ENCODE assay signal across 8 cellular contexts in genomic region chr13:100694722-100695644, GRCh38.
A peak's percentile ranks its signal among the peaks of the same experiment; 100 is the strongest.
DNase-seq lines count a peak whose midpoint lies in the region; ATAC-seq and TF ChIP-seq lines count a peak whose summit lies in the region.

No MANE protein-coding gene starts in this region.

- H3K4me3 ChIP-seq in adipocyte (ENCODE audit: low read length) = no peak overlapping the region

- no peaks in the 10 kb centered on the region for H3K4me1 ChIP-seq in adipocyte (ENCODE audit: control insufficient read depth, insufficient read depth, low read length)

- H3K4me3 Mint-ChIP-seq in T-helper 2 cell treated with Interferon-gamma antibody and Interleukin-4, amounts not matched to agents 5 μg/mL and 100 μg/mL, for 36 hours = no peak overlapping the region

- ATAC-seq in HG02852 (IDR thresholded peaks at IDR 0.05; ENCODE audit: unreplicated experiment) = no peak

- H3K27ac Mint-ChIP-seq in T-helper 2 cell treated with Interferon-gamma antibody and Interleukin-4, amounts not matched to agents 5 μg/mL and 100 μg/mL, for 36 hours = no peak overlapping the region

- H3K36me3 Mint-ChIP-seq in T-helper 2 cell treated with Interferon-gamma antibody and Interleukin-4, amounts not matched to agents 5 μg/mL and 100 μg/mL, for 36 hours (ENCODE audit: low read depth) = no peaks in the 10 kb centered on the region

- no peaks in the 10 kb centered on the region for H3K9me3 ChIP-seq in adipocyte (ENCODE audit: control insufficient read depth, low read length)

- CTCF ChIA-PET in HEK293T (lab: Yijun Ruan, JAX) = no interaction called here

- POLR2A ChIA-PET in HEK293T (lab: Yijun Ruan, JAX) = no interaction called here

- no peaks in the 10 kb centered on the region for H3K4me1 Mint-ChIP-seq in T-helper 2 cell treated with Interferon-gamma antibody and Interleukin-4, amounts not matched to agents 5 μg/mL and 100 μg/mL, for 36 hours (ENCODE audit: low read depth)

- H3K27me3 Mint-ChIP-seq in T-helper 2 cell treated with Interferon-gamma antibody and Interleukin-4, amounts not matched to agents 5 μg/mL and 100 μg/mL, for 36 hours (ENCODE audit: low read depth) = peaks cover 16% of the 10 kb centered on the region

- DNase-seq in AG08396 (ENCODE audit: low spot score) = peak; percentile 55
- DNase-seq in HEK293T (ENCODE audit: extremely low spot score) = peak; percentile 52
- DNase-seq in adipocyte (ENCODE audit: low read depth) = peak; percentile 48
- peak; percentile 83 for DNase-seq in kidney glomerular epithelial cell (lab: John Stamatoyannopoulos, UW)
- no peak for DNase-seq in NCI-H1417 treated with DMSO at 0.1 percent for 48 hours (lab: John Stamatoyannopoulos, UW)
- no peak for DNase-seq in NCI-H2171 (lab: John Stamatoyannopoulos, UW)
- no peak for DNase-seq in T-helper 2 cell treated with Interferon-gamma antibody and Interleukin-4, amounts not matched to agents 5 μg/mL and 100 μg/mL, for 36 hours (ENCODE audit: low spot score)

- H3K9me3 Mint-ChIP-seq in T-helper 2 cell treated with Interferon-gamma antibody and Interleukin-4, amounts not matched to agents 5 μg/mL and 100 μg/mL, for 36 hours = peaks cover 7% of the 10 kb centered on the region

- H3K27me3 ChIP-seq in adipocyte (replicated peaks; ENCODE audit: control insufficient read depth, insufficient read depth, low read length) = no peaks in the 10 kb centered on the region

- no peaks in the 10 kb centered on the region for H3K36me3 ChIP-seq in adipocyte (ENCODE audit: control insufficient read depth, insufficient read depth, low read length, severe bottlenecking)

- no peak overlapping the region for H3K9ac ChIP-seq in adipocyte (ENCODE audit: low read length)

TF ChIP-seq in HEK293T, 16 proteins besides CTCF, POLR2A, EP300 and RAD21:
- TF ChIP-seq FOXM1 (IDR thresholded peaks at IDR 0.05; ENCODE audit: borderline replicate concordance) = no peak
- TF ChIP-seq L3MBTL2 (conservative IDR thresholded peaks at IDR 0.05) = no peak
- no peak for TF ChIP-seq ELF4 (IDR thresholded peaks at IDR 0.05)
- TF ChIP-seq SUZ12 (IDR thresholded peaks at IDR 0.05) = no peak
- TF ChIP-seq FOXK2 (IDR thresholded peaks at IDR 0.05) = no peak
- no peak for TF ChIP-seq LEF1 (IDR thresholded peaks at IDR 0.05; ENCODE audit: borderline replicate concordance)
- no peak for TF ChIP-seq FOXA1 (IDR thresholded peaks at IDR 0.05)
- no peak for TF ChIP-seq CTBP1 (IDR thresholded peaks at IDR 0.05; ENCODE audit: borderline replicate concordance)
- TF ChIP-seq BHLHE40 (IDR thresholded peaks at IDR 0.05; ENCODE audit: borderline replicate concordance) = no peak
- TF ChIP-seq HDGF (IDR thresholded peaks at IDR 0.05; ENCODE audit: borderline replicate concordance) = no peak

Comparison
In these comparisons a context has a peak if more than half of its experiments do, and no peak if none do; other contexts are left out.
1. DNase-seq: peak in AG08396 (single experiment), HEK293T (single experiment), adipocyte (single experiment) and kidney glomerular epithelial cell (single experiment); none in NCI-H1417 treated with DMSO at 0.1 percent for 48 hours (single experiment), NCI-H2171 (single experiment) and T-helper 2 cell treated with Interferon-gamma antibody and Interleukin-4, amounts not matched to agents 5 μg/mL and 100 μg/mL, for 36 hours (single experiment).